ENCODE assay signal across 8 cellular contexts in genomic region chr2:201780674-201781582, GRCh38. TPM values are rescaled to one million over a fixed set of nuclear protein-coding genes. Genes with fewer than 3 reads are reported as not detected.
DNase-seq lines count a peak whose midpoint lies in the region; ATAC-seq and TF ChIP-seq lines count a peak whose summit lies in the region.

Gene ALS2, minus strand, starts transcription at chr2:201780933. Its CDS starts 12,048 bp downstream, at chr2:201768885.

- peak; percentile 90 to 95 (median 90) for ATAC-seq in natural killer cell

- H3K27ac ChIP-seq in RWPE1, result peak within 1 kb of the TSS; percentile 86

- H3K36me3 Mint-ChIP-seq in activated T-helper 2 cell treated with anti-CD3 and anti-CD28 coated beads, Interferon-gamma antibody, Interleukin-2, Interleukin-4, amounts not matched to agents 10 μg/mL and 5 μg/mL and 100 μg/mL, durations not matched to agents 14 hours and 24 hours and 36 hours (ENCODE audit: low read depth), result no peaks in the 10 kb centered on the region
- H3K36me3 Mint-ChIP-seq in natural killer cell, result no peaks in the 10 kb centered on the region

- H3K4me3 ChIP-seq in LNCaP clone FGC (ENCODE audit: low read depth, low read length), result peak within 1 kb of the TSS; percentile 95

- H3K4me1 Mint-ChIP-seq in activated T-helper 2 cell treated with anti-CD3 and anti-CD28 coated beads, Interferon-gamma antibody, Interleukin-2, Interleukin-4, amounts not matched to agents 10 μg/mL and 5 μg/mL and 100 μg/mL, durations not matched to agents 14 hours and 24 hours and 36 hours (ENCODE audit: low read depth), result peaks cover 19% of the 10 kb centered on the region
- peaks cover 23 to 24% of the 10 kb centered on the region in 2 donors for H3K4me1 Mint-ChIP-seq in natural killer cell

- peaks cover 11% of the 10 kb centered on the region for H3K27me3 Mint-ChIP-seq in activated T-helper 2 cell treated with anti-CD3 and anti-CD28 coated beads, Interferon-gamma antibody, Interleukin-2, Interleukin-4, amounts not matched to agents 10 μg/mL and 5 μg/mL and 100 μg/mL, durations not matched to agents 14 hours and 24 hours and 36 hours (ENCODE audit: low read depth)
- peaks cover 0 to 9% of the 10 kb centered on the region in 2 donors for H3K27me3 Mint-ChIP-seq in natural killer cell (ENCODE audit: low read depth in 2 of 2)

- POLR2A ChIA-PET in RWPE1 (lab: Yijun Ruan, JAX; ENCODE audit: low non-redundant PET), result interaction anchor here (0.6 to 1.4 kb wide), 3 partner anchors 13 to 137 kb away, joined by 3 to 6 read pairs (median 4); no protein-coding TSS in a partner anchor

- H3K9me3 Mint-ChIP-seq in activated T-helper 2 cell treated with anti-CD3 and anti-CD28 coated beads, Interferon-gamma antibody, Interleukin-2, Interleukin-4, amounts not matched to agents 10 μg/mL and 5 μg/mL and 100 μg/mL, durations not matched to agents 14 hours and 24 hours and 36 hours, result no peaks in the 10 kb centered on the region
- H3K9me3 Mint-ChIP-seq in natural killer cell, result no peaks in the 10 kb centered on the region

- intact Hi-C loops in activated T-helper 2 cell treated with anti-CD3 and anti-CD28 coated beads, Interferon-gamma antibody, Interleukin-2, Interleukin-4, amounts not matched to agents 10 μg/mL and 5 μg/mL and 100 μg/mL, durations not matched to agents 14 hours and 24 hours and 36 hours (cut with micrococcal nuclease), result loop anchor here (2.0 to 5.0 kb wide), 4 partner anchors 138 to 596 kb away; partner anchors contain the start of genes BMPR2, STRADB, TMEM237 and TRAK2
- intact Hi-C loops in natural killer cell (cut with micrococcal nuclease), result loop anchor here (1.0 kb wide), 1 partner anchor 330 kb away; the partner anchor contains the start of genes STRADB and TRAK2

- DNase-seq in Daoy (ENCODE audit: low read depth) (peak; percentile 98), GOT3 (lab: John Stamatoyannopoulos, UW) (peak; percentile 89), LNCaP clone FGC (ENCODE audit: low read depth) (peak; percentile 95), RWPE1 (ENCODE audit: low spot score) (peak; percentile 94), fibroblast of peridontal ligament (ENCODE audit: extremely low read depth) (peak; percentile 99), natural killer cell (peak; percentile 93)
- peak; percentile 90 for DNase-seq in activated T-helper 2 cell treated with anti-CD3 and anti-CD28 coated beads, Interferon-gamma antibody, Interleukin-2, Interleukin-4, amounts not matched to agents 10 μg/mL and 5 μg/mL and 100 μg/mL, durations not matched to agents 14 hours and 24 hours and 36 hours (ENCODE audit: low spot score)
- DNase-seq in stimulated activated naive CD4-positive, alpha-beta T cell treated with Interleukin-2 at 50 U/mL for 16 hours (lab: John Stamatoyannopoulos, UW), result peak; percentile 93

- peak within 1 kb of the TSS; percentile 97 for H3K4me3 Mint-ChIP-seq in activated T-helper 2 cell treated with anti-CD3 and anti-CD28 coated beads, Interferon-gamma antibody, Interleukin-2, Interleukin-4, amounts not matched to agents 10 μg/mL and 5 μg/mL and 100 μg/mL, durations not matched to agents 14 hours and 24 hours and 36 hours (ENCODE audit: low read depth)
- H3K4me3 Mint-ChIP-seq in natural killer cell, result peak within 1 kb of the TSS; percentile 99

- CTCF ChIA-PET in RWPE1 (lab: Yijun Ruan, JAX), result interaction anchor here (0.6 to 0.7 kb wide), 4 partner anchors 46 to 598 kb away, joined by 3 to 7 read pairs (median 4); no protein-coding TSS in a partner anchor

- no peak for TF ChIP-seq CTCF in LNCaP clone FGC (IDR thresholded peaks at IDR 0.05; ENCODE audit: control insufficient read depth, extremely low read depth, insufficient read depth)
- TF ChIP-seq CTCF in RWPE1 (conservative IDR thresholded peaks at IDR 0.05; ENCODE audit: low read depth), result no peak
- TF ChIP-seq CTCF in natural killer cell (IDR thresholded peaks at IDR 0.05), result no peak

- peak within 1 kb of the TSS; percentile 95 for H3K27ac Mint-ChIP-seq in activated T-helper 2 cell treated with anti-CD3 and anti-CD28 coated beads, Interferon-gamma antibody, Interleukin-2, Interleukin-4, amounts not matched to agents 10 μg/mL and 5 μg/mL and 100 μg/mL, durations not matched to agents 14 hours and 24 hours and 36 hours
- peak within 1 kb of the TSS; percentile 91 to 94 for H3K27ac Mint-ChIP-seq in natural killer cell

RNA-seq across cellular contexts. Expression of gene ALS2, which starts in this region (rescaled TPM):
- 25.2 and 27.5 TPM in 2 replicates for total RNA-seq in Daoy (2014; rRNA removed; shearing (Covaris generic))
- 11.3 and 14.3 TPM in 2 replicates for total RNA-seq in activated T-helper 2 cell treated with anti-CD3 and anti-CD28 coated beads, Interferon-gamma antibody, Interleukin-2, Interleukin-4, amounts not matched to agents 10 μg/mL and 5 μg/mL and 100 μg/mL, durations not matched to agents 14 hours and 24 hours and 36 hours
- 10 to 100 TPM; 15.0 to 28.6 (median 19.1) TPM for total RNA-seq in natural killer cell

Comparison
In these comparisons a context has a peak if more than half of its experiments do, and no peak if none do; other contexts are left out.
1. Peak in every context shown above with its lines: DNase-seq, ATAC-seq, H3K4me3 ChIP-seq and H3K27ac ChIP-seq.